ENCODE assay signal across 10 cellular contexts in genomic region chr11:35723493-35724284, GRCh38.
DNase-seq lines count a peak whose midpoint lies in the region; ATAC-seq and TF ChIP-seq lines count a peak whose summit lies in the region.
"Had no signal": no experiment of that assay in that cellular context is flagged by ENCODE, and none has a peak within 500 bp of the region (broad histone marks: within the 10 kb centered on the region; RNA-seq: fewer than 3 reads in every experiment).

No MANE protein-coding gene starts in this region.

- peaks cover 6% of the 10 kb centered on the region for H3K9me3 Mint-ChIP-seq in activated naive CD4-positive, alpha-beta T cell treated with anti-CD3 and anti-CD28 coated beads, Interleukin-2, amount 50 U/mL, for 24 hours
- peaks cover 4% of the 10 kb centered on the region for H3K9me3 Mint-ChIP-seq in stimulated activated memory B cell treated with anti-CD40 and anti-IgM and Interleukin-4, amounts not matched to agents 10 μg/mL and 1 μg/mL and 100 μg/mL, for 72 hours
- H3K9me3 Mint-ChIP-seq in CD8-positive, alpha-beta memory T cell: peaks cover 0 to 3% (median 0%) of the 10 kb centered on the region in 5 donors
- H3K9me3 Mint-ChIP-seq in activated naive CD8-positive, alpha-beta T cell treated with anti-CD3 and anti-CD28 coated beads for 36 hours: peaks cover 3% of the 10 kb centered on the region

- H3K27me3 Mint-ChIP-seq in activated naive CD4-positive, alpha-beta T cell treated with anti-CD3 and anti-CD28 coated beads, Interleukin-2, amount 50 U/mL, for 24 hours: no peaks in the 10 kb centered on the region
- no peaks in the 10 kb centered on the region for H3K27me3 Mint-ChIP-seq in stimulated activated memory B cell treated with anti-CD40 and anti-IgM and Interleukin-4, amounts not matched to agents 10 μg/mL and 1 μg/mL and 100 μg/mL, for 72 hours
- no peaks in the 10 kb centered on the region for H3K27me3 Mint-ChIP-seq in CD8-positive, alpha-beta memory T cell
- no peaks in the 10 kb centered on the region for H3K27me3 Mint-ChIP-seq in activated naive CD8-positive, alpha-beta T cell treated with anti-CD3 and anti-CD28 coated beads for 36 hours

- CTCF ChIA-PET in CD8-positive, alpha-beta memory T cell (lab: Charles Lee): no interaction called here

- peaks cover 35% of the 10 kb centered on the region for H3K36me3 Mint-ChIP-seq in activated naive CD4-positive, alpha-beta T cell treated with anti-CD3 and anti-CD28 coated beads, Interleukin-2, amount 50 U/mL, for 24 hours
- peaks cover 51% of the 10 kb centered on the region for H3K36me3 Mint-ChIP-seq in stimulated activated memory B cell treated with anti-CD40 and anti-IgM and Interleukin-4, amounts not matched to agents 10 μg/mL and 1 μg/mL and 100 μg/mL, for 72 hours
- peaks cover 18 to 36% (median 27%) of the 10 kb centered on the region in 3 donors for H3K36me3 Mint-ChIP-seq in CD8-positive, alpha-beta memory T cell
- peaks cover 49% of the 10 kb centered on the region for H3K36me3 Mint-ChIP-seq in activated naive CD8-positive, alpha-beta T cell treated with anti-CD3 and anti-CD28 coated beads for 36 hours

- no peaks in the 10 kb centered on the region for H3K9me3 ChIP-seq in CD8-positive, alpha-beta memory T cell (ENCODE audit: low read length)

- H3K27ac Mint-ChIP-seq in activated naive CD4-positive, alpha-beta T cell treated with anti-CD3 and anti-CD28 coated beads, Interleukin-2, amount 50 U/mL, for 24 hours: peak overlapping the region; percentile 46
- peak overlapping the region; percentile 91 for H3K27ac Mint-ChIP-seq in stimulated activated memory B cell treated with anti-CD40 and anti-IgM and Interleukin-4, amounts not matched to agents 10 μg/mL and 1 μg/mL and 100 μg/mL, for 72 hours
- no peak overlapping the region for H3K27ac Mint-ChIP-seq in CD8-positive, alpha-beta memory T cell
- H3K27ac Mint-ChIP-seq in activated naive CD8-positive, alpha-beta T cell treated with anti-CD3 and anti-CD28 coated beads for 36 hours: no peak overlapping the region

- no peak overlapping the region for H3K4me3 Mint-ChIP-seq in activated naive CD4-positive, alpha-beta T cell treated with anti-CD3 and anti-CD28 coated beads, Interleukin-2, amount 50 U/mL, for 24 hours
- no peak overlapping the region for H3K4me3 Mint-ChIP-seq in stimulated activated memory B cell treated with anti-CD40 and anti-IgM and Interleukin-4, amounts not matched to agents 10 μg/mL and 1 μg/mL and 100 μg/mL, for 72 hours
- H3K4me3 Mint-ChIP-seq in CD8-positive, alpha-beta memory T cell: no peak overlapping the region
- H3K4me3 Mint-ChIP-seq in activated naive CD8-positive, alpha-beta T cell treated with anti-CD3 and anti-CD28 coated beads for 36 hours: no peak overlapping the region

- H3K4me1 Mint-ChIP-seq in activated naive CD4-positive, alpha-beta T cell treated with anti-CD3 and anti-CD28 coated beads, Interleukin-2, amount 50 U/mL, for 24 hours: peaks cover 40% of the 10 kb centered on the region
- H3K4me1 Mint-ChIP-seq in stimulated activated memory B cell treated with anti-CD40 and anti-IgM and Interleukin-4, amounts not matched to agents 10 μg/mL and 1 μg/mL and 100 μg/mL, for 72 hours: peaks cover 50% of the 10 kb centered on the region
- H3K4me1 Mint-ChIP-seq in CD8-positive, alpha-beta memory T cell: peaks cover 17 to 40% (median 23%) of the 10 kb centered on the region in 3 donors
- H3K4me1 Mint-ChIP-seq in activated naive CD8-positive, alpha-beta T cell treated with anti-CD3 and anti-CD28 coated beads for 36 hours: peaks cover 24% of the 10 kb centered on the region

- TF ChIP-seq CTCF in choroid plexus epithelial cell (conservative IDR thresholded peaks at IDR 0.05; ENCODE audit: low read depth, low read length) (no peak), GM20000 (IDR thresholded peaks at IDR 0.05; ENCODE audit: extremely low read depth, missing control alignments) (no peak)

- no peak overlapping the region for H3K4me3 ChIP-seq in choroid plexus epithelial cell (ENCODE audit: low read depth, low read length)
- no peak overlapping the region for H3K4me3 ChIP-seq in CD8-positive, alpha-beta memory T cell (ENCODE audit: low read length)
- H3K4me3 ChIP-seq: cardiac muscle cell had no signal

- DNase-seq in activated naive CD4-positive, alpha-beta T cell (lab: John Stamatoyannopoulos, UW): no peak
- DNase-seq in HPDE6-E6E7 (ENCODE audit: extremely low spot score): peak; percentile 10
- DNase-seq in choroid plexus epithelial cell (ENCODE audit: low read depth): peak; percentile 30
- DNase-seq in CD8-positive, alpha-beta memory T cell: no peak
- no peak for DNase-seq in GM20000 (ENCODE audit: low spot score)
- DNase-seq in activated naive CD8-positive, alpha-beta T cell treated with anti-CD3 and anti-CD28 coated beads for 36 hours: no peak

- ATAC-seq in stimulated activated memory B cell treated with anti-CD40 and anti-IgM and Interleukin-4, amounts not matched to agents 10 μg/mL and 1 μg/mL and 100 μg/mL, for 72 hours: no peak
- ATAC-seq: Panc1 had no signal

- H3K27ac ChIP-seq in CD8-positive, alpha-beta memory T cell (ENCODE audit: low read depth, low read length): no peak overlapping the region
- H3K27ac ChIP-seq: cardiac muscle cell had no signal

- H3K27me3 ChIP-seq in CD8-positive, alpha-beta memory T cell (ENCODE audit: insufficient read depth, low read length, poor library complexity, severe bottlenecking): no peaks in the 10 kb centered on the region
- H3K27me3 ChIP-seq: cardiac muscle cell had no signal

- peaks cover 3% of the 10 kb centered on the region for H3K36me3 ChIP-seq in CD8-positive, alpha-beta memory T cell (ENCODE audit: insufficient read depth, low read length)

- POLR2A ChIA-PET in CD8-positive, alpha-beta memory T cell (lab: Charles Lee): no interaction called here

- no peaks in the 10 kb centered on the region for H3K4me1 ChIP-seq in CD8-positive, alpha-beta memory T cell (ENCODE audit: insufficient read depth, low read length)

Comparison
In these comparisons a context has a peak if more than half of its experiments do, and no peak if none do; other contexts are left out.
1. H3K27ac Mint-ChIP-seq: peak in activated naive CD4-positive, alpha-beta T cell treated with anti-CD3 and anti-CD28 coated beads, Interleukin-2, amount 50 U/mL, for 24 hours (single experiment) and stimulated activated memory B cell treated with anti-CD40 and anti-IgM and Interleukin-4, amounts not matched to agents 10 μg/mL and 1 μg/mL and 100 μg/mL, for 72 hours (single experiment); none in CD8-positive, alpha-beta memory T cell (0 of 8) and activated naive CD8-positive, alpha-beta T cell treated with anti-CD3 and anti-CD28 coated beads for 36 hours (single experiment).
2. DNase-seq: peak in HPDE6-E6E7 (single experiment) and choroid plexus epithelial cell (single experiment); none in activated naive CD4-positive, alpha-beta T cell (0 of 4), CD8-positive, alpha-beta memory T cell (0 of 5), GM20000 (single experiment) and activated naive CD8-positive, alpha-beta T cell treated with anti-CD3 and anti-CD28 coated beads for 36 hours (single experiment).